In genomic region chr10:102658802-102659201, GRCh38 we compare ENCODE assay signal across 15 cellular contexts. TPM values are rescaled to one million over a fixed set of nuclear protein-coding genes. Genes with fewer than 3 reads are reported as not detected.
DNase-seq lines count a peak whose midpoint lies in the region; FAIRE-seq and TF ChIP-seq lines count a peak whose summit lies in the region.
"Had no signal": no experiment of that assay in that cellular context is flagged by ENCODE, and none has a peak within 500 bp of the region (broad histone marks: within the 10 kb centered on the region; RNA-seq: fewer than 3 reads in every experiment).

No MANE protein-coding gene starts in this region.

- peaks cover 46 to 80% (median 70%) of the 10 kb centered on the region in 4 donors for H3K4me1 ChIP-seq in stomach

- H3K4me1 Mint-ChIP-seq in activated naive CD4-positive, alpha-beta T cell treated with anti-CD3 and anti-CD28 coated beads for 36 hours (ENCODE audit: low read depth) = peaks cover 35% of the 10 kb centered on the region

- H3K4me3 Mint-ChIP-seq in activated naive CD4-positive, alpha-beta T cell treated with anti-CD3 and anti-CD28 coated beads for 36 hours = no peak overlapping the region

- WGBS in stomach, 5 donors = 42 to 60% (median 46%) methylated on average over 5 of the region's 5 CpGs

- H3K27ac ChIP-seq in VCaP (peak overlapping the region; percentile 88), stomach (peak overlapping the region; percentile 83 to 93 (median 85))
- H3K27ac ChIP-seq: PC-9 had no signal

- peaks cover 8% of the 10 kb centered on the region for H3K36me3 Mint-ChIP-seq in activated naive CD4-positive, alpha-beta T cell treated with anti-CD3 and anti-CD28 coated beads for 36 hours (ENCODE audit: low read depth)

- no peaks in the 10 kb centered on the region for H3K9me3 ChIP-seq in stomach

- no peaks in the 10 kb centered on the region for H3K27me3 Mint-ChIP-seq in activated naive CD4-positive, alpha-beta T cell treated with anti-CD3 and anti-CD28 coated beads for 36 hours (ENCODE audit: low read depth)

- FAIRE-seq in RCC 7860 (lab: Jason Lieb, UNC) = no peak
- FAIRE-seq: astrocyte, GM12878 had no signal

- H3K36me3 ChIP-seq in stomach = peaks cover 35 to 56% (median 51%) of the 10 kb centered on the region in 4 donors

- TF ChIP-seq POLR2A in stomach (IDR thresholded peaks at IDR 0.05) = no peak

- CTCF ChIA-PET in activated naive CD4-positive, alpha-beta T cell treated with anti-CD3 and anti-CD28 coated beads for 36 hours (lab: Charles Lee) = interaction anchor here (1.3 to 3.3 kb wide), 2 partner anchors 10 to 15 kb away, joined by 4 to 13 read pairs; no protein-coding TSS in a partner anchor

- H3K27me3 ChIP-seq in stomach = no peaks in the 10 kb centered on the region

- TF ChIP-seq CTCF in VCaP (conservative IDR thresholded peaks at IDR 0.05) = no peak
- TF ChIP-seq CTCF in stomach (IDR thresholded peaks at IDR 0.05) = no peak

- DNase-seq in activated naive CD4-positive, alpha-beta T cell treated with anti-CD3 and anti-CD28 coated beads for 36 hours = no peak
- no peak for DNase-seq in activated naive CD4-positive, alpha-beta T cell treated with Interleukin-2 at 50 U/mL for 16 hours
- DNase-seq in islet precursor cell (peak; percentile 43), stomach (no peak), NCI-H2029 treated with DMSO at 0.1 percent for 48 hours (lab: John Stamatoyannopoulos, UW) (no peak), cortex of kidney (lab: John Stamatoyannopoulos, UW) (no peak), RCC 7860 (ENCODE audit: low spot score) (no peak)
- DNase-seq: DMS79 treated with DMSO at 0.1 percent for 48 hours, glutamatergic neuron, nucleus accumbens, PC-9, T-helper 9 cell had no signal

- peak overlapping the region; percentile 86 for H3K27ac Mint-ChIP-seq in activated naive CD4-positive, alpha-beta T cell treated with anti-CD3 and anti-CD28 coated beads for 36 hours

- intact Hi-C loops in activated naive CD4-positive, alpha-beta T cell treated with anti-CD3 and anti-CD28 coated beads for 36 hours (cut with micrococcal nuclease) = no loop called here
- intact Hi-C loops in stomach (cut with DNase I; ENCODE audit: low total_unique reads) = no loop called here

- H3K4me3 ChIP-seq in stomach = no peak overlapping the region
- H3K4me3 ChIP-seq: GM12878, PC-9 had no signal

- TF ChIP-seq EP300 in stomach (IDR thresholded peaks at IDR 0.05) = no peak

- H3K9me3 Mint-ChIP-seq in activated naive CD4-positive, alpha-beta T cell treated with anti-CD3 and anti-CD28 coated beads for 36 hours = no peaks in the 10 kb centered on the region

RNA-seq across cellular contexts. Expression of gene TRIM8, which starts 14.5 kb away (rescaled TPM):
- 10 to 100 TPM; 18.8 to 20.0 TPM for total RNA-seq in activated naive CD4-positive, alpha-beta T cell treated with anti-CD3 and anti-CD28 coated beads for 36 hours
- total RNA-seq in stomach = 100 to 1,000 TPM in 3 of 5 donors, 10 to 100 TPM in 2; 40.0 to 253 (median 149) TPM
- 10 to 100 TPM; 45.6 to 83.2 (median 68.4) TPM for polyA plus RNA-seq in stomach

RNA-seq across cellular contexts. Expression of gene ARL3, which starts 55.4 kb away (rescaled TPM):
- 1 to 10 TPM; 3.9 TPM for total RNA-seq in activated naive CD4-positive, alpha-beta T cell treated with anti-CD3 and anti-CD28 coated beads for 36 hours
- total RNA-seq in stomach = 1 to 10 TPM in 4 of 5 donors, under 1 TPM in 1; 0.58 to 8.4 (median 3.1) TPM
- 10 to 100 TPM in 2 of 3 donors, 1 to 10 TPM in 1; 8.9 to 17.0 (median 11.7) TPM for polyA plus RNA-seq in stomach

RNA-seq across cellular contexts. Expression of gene SFXN2, which starts 55.6 kb away (rescaled TPM):
- 1 to 10 TPM; 8.7 to 9.4 TPM for total RNA-seq in activated naive CD4-positive, alpha-beta T cell treated with anti-CD3 and anti-CD28 coated beads for 36 hours
- total RNA-seq in stomach = 100 to 1,000 TPM in 1 of 5 donors, 10 to 100 TPM in 3, 1 to 10 TPM in 1; 8.7 to 267 (median 13.2) TPM
- polyA plus RNA-seq in stomach = 10 to 100 TPM in 1 of 3 donors, 1 to 10 TPM in 2; 4.7 to 10.7 (median 7.5) TPM
